ENCODE assay signal across 31 cellular contexts in genomic region chr3:168159473-168159872, GRCh38.
"Had no signal": no experiment of that assay in that cellular context is flagged by ENCODE, and none has a peak within 500 bp of the region (broad histone marks: within the 10 kb centered on the region; RNA-seq: fewer than 3 reads in every experiment).

No MANE protein-coding gene starts in this region.

- H3K27me3 ChIP-seq: ascending aorta, breast epithelium, cardiac muscle cell, colonic mucosa, esophagus squamous epithelium, gastroesophageal sphincter had no signal

- ATAC-seq: activated CD4-positive, CD25-positive, alpha-beta regulatory T cell treated with anti-CD3 and anti-CD28 coated beads, Interleukin-2, amount 50 U/mL, for 24 hours; activated CD8-positive, alpha-beta T cell treated with anti-CD3 and anti-CD28 coated beads for 36 hours; activated T-cell treated with anti-CD3 and anti-CD28 coated beads, Interleukin-2, amount 50 U/mL, for 4 hours; activated T-helper 17 cell treated with anti-CD3 and anti-CD28 coated beads, Interleukin-2, amount 50 U/mL, for 72 hours; gastroesophageal sphincter had no signal

- H3K9me3 ChIP-seq: ascending aorta, breast epithelium, colonic mucosa, esophagus squamous epithelium, gastroesophageal sphincter had no signal

- H3K4me1 ChIP-seq: ascending aorta, breast epithelium, colonic mucosa had no signal

- DNase-seq: activated B cell treated with CpG ODN at 0.5 μM for 24 hours; activated CD4-positive, alpha-beta T cell treated with anti-CD3 and anti-CD28 coated beads for 48 hours; activated CD4-positive, alpha-beta T cell treated with anti-CD3 and anti-CD28 coated beads, Interleukin-2, amount 50 U/mL, for 1 hour; activated CD4-positive, alpha-beta T cell treated with anti-CD3 and anti-CD28 coated beads, Interleukin-2, amount 50 U/mL, for 48 hours; activated CD8-positive, alpha-beta memory T cell treated with anti-CD3 and anti-CD28 coated beads for 24 hours; activated CD8-positive, alpha-beta T cell treated with anti-CD3 and anti-CD28 coated beads for 36 hours; activated effector memory CD4-positive, alpha-beta T cell treated with Interleukin-2 at 50 U/mL for 16 hours; activated gamma-delta T cell treated with Interleukin-2 at 50 U/mL for 16 hours; activated naive CD4-positive, alpha-beta T cell treated with anti-CD3 and anti-CD28 coated beads, Interleukin-2, amount 50 U/mL, for 16 hours; activated naive CD4-positive, alpha-beta T cell treated with Interleukin-2 at 50 U/mL for 16 hours; activated T-cell treated with anti-CD3 and anti-CD28 coated beads, Interleukin-2, amount 50 U/mL, for 4 hours; central memory CD4-positive, alpha-beta T cell; cerebellar nuclear complex; colonic mucosa; effector CD8-positive, alpha-beta T cell; esophagus squamous epithelium; foreskin melanocyte; T-helper 2 cell had no signal

- H3K4me3 Mint-ChIP-seq: activated B cell treated with CpG ODN at 0.5 μM for 24 hours; activated CD8-positive, alpha-beta T cell treated with anti-CD3 and anti-CD28 coated beads for 36 hours; activated naive CD8-positive, alpha-beta T cell; activated T-cell treated with anti-CD3 and anti-CD28 coated beads, Interleukin-2, amount 50 U/mL, for 4 hours; activated T-helper 17 cell treated with anti-CD3 and anti-CD28 coated beads, Interleukin-2, amount 50 U/mL, for 72 hours; brain had no signal

- H3K4me3 ChIP-seq: ascending aorta, breast epithelium, cardiac muscle cell, colonic mucosa, esophagus squamous epithelium, gastroesophageal sphincter had no signal

- H3K36me3 ChIP-seq: ascending aorta, breast epithelium, cardiac muscle cell, colonic mucosa, esophagus squamous epithelium, gastroesophageal sphincter had no signal

- FAIRE-seq: endometrium, endothelial cell of umbilical vein, TTC549 had no signal

- H3K4me1 Mint-ChIP-seq: activated T-helper 17 cell treated with anti-CD3 and anti-CD28 coated beads, Interleukin-2, amount 50 U/mL, for 72 hours; brain had no signal

- H3K27ac ChIP-seq: ascending aorta, breast epithelium, cardiac muscle cell, colonic mucosa, epithelial cell of prostate, esophagus squamous epithelium, gastroesophageal sphincter, VCaP had no signal

- H3K36me3 Mint-ChIP-seq: activated naive CD8-positive, alpha-beta T cell; brain had no signal

- H3K27ac Mint-ChIP-seq: activated B cell treated with CpG ODN at 0.5 μM for 24 hours; activated CD8-positive, alpha-beta T cell treated with anti-CD3 and anti-CD28 coated beads for 36 hours; activated naive CD8-positive, alpha-beta T cell; activated T-helper 17 cell treated with anti-CD3 and anti-CD28 coated beads, Interleukin-2, amount 50 U/mL, for 72 hours had no signal

- H3K9me3 Mint-ChIP-seq: activated B cell treated with CpG ODN at 0.5 μM for 24 hours; activated CD8-positive, alpha-beta T cell treated with anti-CD3 and anti-CD28 coated beads for 36 hours; activated T-cell treated with anti-CD3 and anti-CD28 coated beads, Interleukin-2, amount 50 U/mL, for 4 hours; activated T-helper 17 cell treated with anti-CD3 and anti-CD28 coated beads, Interleukin-2, amount 50 U/mL, for 72 hours had no signal
